Comparison of ENCODE assay signal across 23 cellular contexts in genomic region chr1:116494745-116495144, GRCh38.
DNase-seq lines count a peak whose midpoint lies in the region; ATAC-seq, FAIRE-seq and TF ChIP-seq lines count a peak whose summit lies in the region.
"Had no signal": no experiment of that assay in that cellular context is flagged by ENCODE, and none has a peak within 500 bp of the region (broad histone marks: within the 10 kb centered on the region; RNA-seq: fewer than 3 reads in every experiment).

No MANE protein-coding gene starts in this region.

- H3K79me2 ChIP-seq in astrocyte (ENCODE audit: insufficient read depth, low read length) (no peaks in the 10 kb centered on the region), neural progenitor cell (ENCODE audit: low read depth) (no peaks in the 10 kb centered on the region), PC-9 (ENCODE audit: low read depth) (no peaks in the 10 kb centered on the region)

- H2AFZ ChIP-seq in astrocyte (ENCODE audit: low read depth, low read length) (no peak overlapping the region), neural progenitor cell (replicated peaks) (peak overlapping the region; percentile 97), PC-9 (no peak overlapping the region)

- no peaks in the 10 kb centered on the region for H3K36me3 ChIP-seq in Caco-2 (ENCODE audit: control insufficient read depth, insufficient read depth, low read length)
- H3K36me3 ChIP-seq in astrocyte (ENCODE audit: insufficient read depth, low read length), result no peaks in the 10 kb centered on the region
- H3K36me3 ChIP-seq in neural progenitor cell, result no peaks in the 10 kb centered on the region
- H3K36me3 ChIP-seq in PC-9 (ENCODE audit: low read depth), result no peaks in the 10 kb centered on the region
- H3K36me3 ChIP-seq: adrenal gland, neutrophil, right atrium auricular region, tibial artery had no signal

- intact Hi-C loops in Caco-2 (cut with micrococcal nuclease; ENCODE audit: unreplicated experiment), result loop anchor here (5.0 kb wide), 1 partner anchor 342 kb away; no protein-coding TSS in a partner anchor
- intact Hi-C loops in PC-9 (cut with micrococcal nuclease; ENCODE audit: unreplicated experiment), result loop anchor here (5.0 to 10.0 kb wide), 2 partner anchors 687 to 710 kb away; no protein-coding TSS in a partner anchor

- peak overlapping the region; percentile 35 for H3K4me2 ChIP-seq in astrocyte (ENCODE audit: low read length)
- H3K4me2 ChIP-seq in neural progenitor cell, result peak overlapping the region; percentile 54
- no peak overlapping the region for H3K4me2 ChIP-seq in PC-9
- H3K4me2 ChIP-seq: KMS-11 had no signal

- no peak for ATAC-seq in GM18868 (IDR thresholded peaks at IDR 0.05; ENCODE audit: unreplicated experiment)
- ATAC-seq in stimulated activated naive B cell treated with anti-CD40 and anti-IgM and Interleukin-4, amounts not matched to agents 10 μg/mL and 1 μg/mL and 100 μg/mL, for 72 hours (replicated peaks), result no peak
- ATAC-seq: stimulated activated memory B cell treated with anti-CD40 and anti-IgM and Interleukin-4, amounts not matched to agents 10 μg/mL and 1 μg/mL and 100 μg/mL, for 72 hours had no signal

- H4K20me1 ChIP-seq in astrocyte (ENCODE audit: insufficient read depth, low read length), result no peaks in the 10 kb centered on the region
- no peaks in the 10 kb centered on the region for H4K20me1 ChIP-seq in neural progenitor cell (ENCODE audit: low read depth)
- H4K20me1 ChIP-seq in PC-9 (ENCODE audit: insufficient read depth), result no peaks in the 10 kb centered on the region

- POLR2A ChIA-PET in Caco-2 (lab: Charles Lee) (no interaction called here), PC-9 (lab: Charles Lee; ENCODE audit: unreplicated experiment) (interaction anchor here (0.5 kb wide), 1 partner anchor 264 kb away, joined by 3 read pairs; no protein-coding TSS in a partner anchor)

- H3K9ac ChIP-seq in astrocyte (ENCODE audit: low read length), result no peak overlapping the region
- no peak overlapping the region for H3K9ac ChIP-seq in neural progenitor cell
- H3K9ac ChIP-seq: KMS-11 had no signal

- H3K27ac Mint-ChIP-seq in Caco-2 (ENCODE audit: unreplicated experiment), result peak overlapping the region; percentile 61
- H3K27ac Mint-ChIP-seq in astrocyte (ENCODE audit: unreplicated experiment), result peak overlapping the region; percentile 92
- peak overlapping the region; percentile 38 for H3K27ac Mint-ChIP-seq in neural progenitor cell
- no peak overlapping the region for H3K27ac Mint-ChIP-seq in stimulated activated naive B cell treated with anti-CD40 and anti-IgM and Interleukin-4, amounts not matched to agents 10 μg/mL and 1 μg/mL and 100 μg/mL, for 72 hours
- H3K27ac Mint-ChIP-seq: memory B cell; stimulated activated memory B cell treated with anti-CD40 and anti-IgM and Interleukin-4, amounts not matched to agents 10 μg/mL and 1 μg/mL and 100 μg/mL, for 72 hours had no signal

- H3K4me3 Mint-ChIP-seq in Caco-2 (ENCODE audit: unreplicated experiment) (no peak overlapping the region), astrocyte (ENCODE audit: unreplicated experiment) (no peak overlapping the region), neural progenitor cell (no peak overlapping the region)
- H3K4me3 Mint-ChIP-seq in stimulated activated naive B cell treated with anti-CD40 and anti-IgM and Interleukin-4, amounts not matched to agents 10 μg/mL and 1 μg/mL and 100 μg/mL, for 72 hours, result no peak overlapping the region
- H3K4me3 Mint-ChIP-seq: CD8-positive, alpha-beta memory T cell; immature natural killer cell; memory B cell; stimulated activated memory B cell treated with anti-CD40 and anti-IgM and Interleukin-4, amounts not matched to agents 10 μg/mL and 1 μg/mL and 100 μg/mL, for 72 hours had no signal

- H3K27me3 Mint-ChIP-seq in Caco-2 (ENCODE audit: insufficient read depth, unreplicated experiment) (no peaks in the 10 kb centered on the region), astrocyte (ENCODE audit: low read depth, unreplicated experiment) (peaks cover 1% of the 10 kb centered on the region), neural progenitor cell (ENCODE audit: insufficient read depth, low read depth) (peaks cover 7% of the 10 kb centered on the region)
- no peaks in the 10 kb centered on the region for H3K27me3 Mint-ChIP-seq in stimulated activated naive B cell treated with anti-CD40 and anti-IgM and Interleukin-4, amounts not matched to agents 10 μg/mL and 1 μg/mL and 100 μg/mL, for 72 hours
- H3K27me3 Mint-ChIP-seq: memory B cell; stimulated activated memory B cell treated with anti-CD40 and anti-IgM and Interleukin-4, amounts not matched to agents 10 μg/mL and 1 μg/mL and 100 μg/mL, for 72 hours had no signal

- no peak for FAIRE-seq in astrocyte (lab: Jason Lieb, UNC)

- TF ChIP-seq CTCF in Caco-2 (IDR thresholded peaks at IDR 0.05; ENCODE audit: insufficient read depth in 1 of 2, low read depth in 1 of 2, low read length in 1 of 2, severe bottlenecking in 1 of 2, unreplicated experiment in 1 of 2) (no peak), astrocyte (IDR thresholded peaks at IDR 0.05; ENCODE audit: insufficient read depth, low read depth, low read length) (no peak), neural progenitor cell (IDR thresholded peaks at IDR 0.05) (no peak), PC-9 (conservative IDR thresholded peaks at IDR 0.05) (no peak)

- CTCF ChIA-PET in Caco-2 (lab: Charles Lee), result interaction anchor here (1.2 to 2.2 kb wide), 2 partner anchors 10 to 341 kb away, joined by 3 to 7 read pairs; no protein-coding TSS in a partner anchor
- CTCF ChIA-PET in PC-9 (lab: Charles Lee), result interaction anchor here (1.2 to 2.0 kb wide), 2 partner anchors 9 to 355 kb away, joined by 6 read pairs; no protein-coding TSS in a partner anchor

- H3K27me3 ChIP-seq in Caco-2 (replicated peaks; ENCODE audit: control insufficient read depth, insufficient read depth, low read length) (no peaks in the 10 kb centered on the region), astrocyte (ENCODE audit: insufficient read depth, low read length) (peaks cover 3% of the 10 kb centered on the region), neural progenitor cell (no peaks in the 10 kb centered on the region), PC-9 (ENCODE audit: insufficient read depth, low read depth) (no peaks in the 10 kb centered on the region)
- H3K27me3 ChIP-seq: adrenal gland, neutrophil, right atrium auricular region, tibial artery had no signal

- H3K36me3 Mint-ChIP-seq in Caco-2 (ENCODE audit: insufficient read depth, unreplicated experiment), result no peaks in the 10 kb centered on the region
- no peaks in the 10 kb centered on the region for H3K36me3 Mint-ChIP-seq in astrocyte (ENCODE audit: low read depth, unreplicated experiment)
- H3K36me3 Mint-ChIP-seq in neural progenitor cell, result no peaks in the 10 kb centered on the region
- peaks cover 31 to 49% of the 10 kb centered on the region in 2 donors for H3K36me3 Mint-ChIP-seq in stimulated activated naive B cell treated with anti-CD40 and anti-IgM and Interleukin-4, amounts not matched to agents 10 μg/mL and 1 μg/mL and 100 μg/mL, for 72 hours
- H3K36me3 Mint-ChIP-seq: memory B cell had no signal

- H3K27ac ChIP-seq in astrocyte (ENCODE audit: low read depth, low read length) (no peak overlapping the region), neural progenitor cell (no peak overlapping the region), PC-9 (no peak overlapping the region)
- H3K27ac ChIP-seq: KMS-11, tibial artery had no signal

- no peaks in the 10 kb centered on the region for H3K9me2 ChIP-seq in PC-9 (ENCODE audit: insufficient read depth)

- H3K4me3 ChIP-seq in Caco-2 (ENCODE audit: low read depth, low read length) (no peak overlapping the region), astrocyte (ENCODE audit: insufficient read depth, low read depth, low read length) (no peak overlapping the region), neural progenitor cell (no peak overlapping the region), PC-9 (no peak overlapping the region)
- H3K4me3 ChIP-seq: adrenal gland, right atrium auricular region, tibial artery had no signal

- no TSS peak for BruUV-seq in Caco-2 (replicated peaks; lab: Mats Ljungman, UMichigan)
- BruUV-seq in PC-9 (replicated peaks; lab: Mats Ljungman, UMichigan), result no TSS peak

- H3K4me1 ChIP-seq in Caco-2 (peaks cover 22% of the 10 kb centered on the region), astrocyte (ENCODE audit: insufficient read depth, low read length) (peaks cover 32% of the 10 kb centered on the region), neural progenitor cell (peaks cover 22% of the 10 kb centered on the region), PC-9 (replicated peaks; ENCODE audit: insufficient read depth) (peaks cover 69% of the 10 kb centered on the region)

- H3K9me3 ChIP-seq in Caco-2 (no peaks in the 10 kb centered on the region), astrocyte (ENCODE audit: insufficient read depth, low read depth, low read length) (no peaks in the 10 kb centered on the region), neural progenitor cell (ENCODE audit: low read depth) (no peaks in the 10 kb centered on the region), PC-9 (ENCODE audit: insufficient read depth, low read depth) (no peaks in the 10 kb centered on the region)
- H3K9me3 ChIP-seq: adrenal gland, neutrophil, right atrium auricular region, tibial artery had no signal

- H3K9me3 Mint-ChIP-seq in Caco-2 (ENCODE audit: unreplicated experiment) (no peaks in the 10 kb centered on the region), astrocyte (ENCODE audit: unreplicated experiment) (peaks cover 4% of the 10 kb centered on the region), neural progenitor cell (no peaks in the 10 kb centered on the region)
- no peaks in the 10 kb centered on the region for H3K9me3 Mint-ChIP-seq in stimulated activated naive B cell treated with anti-CD40 and anti-IgM and Interleukin-4, amounts not matched to agents 10 μg/mL and 1 μg/mL and 100 μg/mL, for 72 hours
- H3K9me3 Mint-ChIP-seq: CD8-positive, alpha-beta memory T cell; immature natural killer cell; memory B cell; stimulated activated memory B cell treated with anti-CD40 and anti-IgM and Interleukin-4, amounts not matched to agents 10 μg/mL and 1 μg/mL and 100 μg/mL, for 72 hours had no signal

- H3F3A ChIP-seq in neural progenitor cell (ENCODE audit: low read depth), result peaks cover 9% of the 10 kb centered on the region
- H3F3A ChIP-seq in PC-9 (ENCODE audit: insufficient read depth, low read depth), result peaks cover 11% of the 10 kb centered on the region

- H3K4me1 Mint-ChIP-seq in Caco-2 (ENCODE audit: low read depth, unreplicated experiment) (peaks cover 21% of the 10 kb centered on the region), astrocyte (ENCODE audit: low read depth, unreplicated experiment) (peaks cover 59% of the 10 kb centered on the region), neural progenitor cell (peaks cover 32% of the 10 kb centered on the region)
- peaks cover 19 to 27% of the 10 kb centered on the region in 2 donors for H3K4me1 Mint-ChIP-seq in stimulated activated naive B cell treated with anti-CD40 and anti-IgM and Interleukin-4, amounts not matched to agents 10 μg/mL and 1 μg/mL and 100 μg/mL, for 72 hours

- no peak for DNase-seq in Caco-2
- peak; percentile 42 for DNase-seq in astrocyte (ENCODE audit: low read depth)
- peak; percentile 21 for DNase-seq in left kidney (ENCODE audit: low read depth, low spot score)
- DNase-seq in neural progenitor cell (ENCODE audit: low spot score), result no peak
- DNase-seq in PC-9, result no peak
- no peak for DNase-seq in cerebellum (ENCODE audit: low spot score)
- DNase-seq in stimulated activated naive B cell treated with anti-CD40 and anti-IgM and Interleukin-4, amounts not matched to agents 10 μg/mL and 1 μg/mL and 100 μg/mL, for 72 hours, result no peak
- DNase-seq: activated CD4-positive, alpha-beta T cell treated with anti-CD3 and anti-CD28 coated beads for 48 hours; activated effector memory CD4-positive, alpha-beta T cell treated with Interleukin-2 at 50 U/mL for 16 hours; adrenal gland; CD8-positive, alpha-beta memory T cell; DMS79 treated with DMSO at 0.1 percent for 48 hours; immature natural killer cell; NCI-H1048; NCI-H2029; RPMI8226; tibial artery had no signal

Comparison
In these comparisons a context has a peak if more than half of its experiments do, and no peak if none do; other contexts are left out.
1. DNase-seq: peak in astrocyte (single experiment) and left kidney (single experiment); none in Caco-2 (0 of 2), neural progenitor cell (single experiment), PC-9 (0 of 2), cerebellum (single experiment) and stimulated activated naive B cell treated with anti-CD40 and anti-IgM and Interleukin-4, amounts not matched to agents 10 μg/mL and 1 μg/mL and 100 μg/mL, for 72 hours (single experiment).